Comparison of ENCODE assay signal across 13 cellular contexts in the genomic region with DNA sequence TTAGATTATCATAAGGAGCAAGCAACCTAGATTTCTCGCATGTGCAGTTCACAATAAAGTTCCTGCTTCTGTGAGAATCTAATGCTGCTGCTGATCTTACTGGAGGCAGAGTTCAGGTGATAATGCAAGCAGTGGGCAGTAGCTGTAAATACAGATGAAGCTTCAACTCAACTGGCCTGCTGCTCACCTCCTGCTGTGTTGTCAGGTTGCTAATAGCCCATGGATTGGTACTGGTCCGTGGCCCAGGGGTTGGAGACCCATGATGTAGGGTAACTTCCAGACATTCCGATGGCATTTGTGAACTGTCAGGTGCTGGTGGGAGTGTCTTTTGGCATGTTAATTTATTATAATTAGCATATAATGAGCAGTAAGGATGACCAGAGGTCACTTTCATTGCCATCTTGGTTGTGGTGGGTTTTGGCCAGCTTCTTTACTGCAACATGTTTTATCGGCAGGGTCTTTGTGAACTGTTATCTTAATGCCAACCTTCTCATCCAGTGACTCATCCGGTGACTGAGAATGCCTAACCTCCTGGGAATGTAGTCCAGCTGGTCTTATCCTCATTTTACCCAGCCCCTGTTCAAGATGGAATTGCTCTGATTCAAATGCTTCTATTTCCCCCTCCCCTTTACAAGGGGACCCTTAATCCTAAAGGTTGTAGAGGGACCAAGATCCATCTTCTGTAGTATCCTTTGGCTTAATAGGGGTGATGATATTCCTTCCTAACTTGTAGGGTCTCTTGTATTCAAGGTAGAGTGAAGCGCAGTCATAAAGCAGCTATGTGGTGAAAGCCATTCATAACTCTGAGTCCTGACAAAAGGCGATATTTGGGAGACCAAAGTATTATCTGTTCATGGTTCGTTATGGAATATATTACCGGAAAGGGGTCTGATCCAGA.
DNase-seq lines count a peak whose midpoint lies in the region; ATAC-seq and TF ChIP-seq lines count a peak whose summit lies in the region.
"Had no signal": no experiment of that assay in that cellular context is flagged by ENCODE, and none has a peak within 500 bp of the region (broad histone marks: within the 10 kb centered on the region; RNA-seq: fewer than 3 reads in every experiment).

No MANE protein-coding gene starts in this region.

- CTCF ChIA-PET in activated naive CD4-positive, alpha-beta T cell treated with anti-CD3 and anti-CD28 coated beads for 36 hours (lab: Charles Lee): no interaction called here

- H3K4me3 Mint-ChIP-seq in osteocyte (ENCODE audit: unreplicated experiment): no peak overlapping the region
- no peak overlapping the region for H3K4me3 Mint-ChIP-seq in activated naive CD4-positive, alpha-beta T cell treated with anti-CD3 and anti-CD28 coated beads for 36 hours
- H3K4me3 Mint-ChIP-seq in progenitor cell of endocrine pancreas (ENCODE audit: low read depth): no peak overlapping the region

- H3K9me3 Mint-ChIP-seq in osteocyte (ENCODE audit: unreplicated experiment) (peaks cover 17% of the 10 kb centered on the region), progenitor cell of endocrine pancreas (ENCODE audit: low read depth) (peaks cover 18% of the 10 kb centered on the region)
- no peaks in the 10 kb centered on the region for H3K9me3 Mint-ChIP-seq in activated naive CD4-positive, alpha-beta T cell treated with anti-CD3 and anti-CD28 coated beads for 36 hours

- H3K36me3 Mint-ChIP-seq in osteocyte (ENCODE audit: unreplicated experiment) (peaks cover 26% of the 10 kb centered on the region), progenitor cell of endocrine pancreas (ENCODE audit: insufficient read depth) (peaks cover 37% of the 10 kb centered on the region)
- H3K36me3 Mint-ChIP-seq in activated naive CD4-positive, alpha-beta T cell treated with anti-CD3 and anti-CD28 coated beads for 36 hours (ENCODE audit: low read depth): peaks cover 15% of the 10 kb centered on the region

- no peak for TF ChIP-seq CTCF in osteocyte (IDR thresholded peaks at IDR 0.05)
- TF ChIP-seq CTCF in progenitor cell of endocrine pancreas (IDR thresholded peaks at IDR 0.05; ENCODE audit: unreplicated experiment): no peak

- H3K4me1 Mint-ChIP-seq in osteocyte (ENCODE audit: unreplicated experiment) (peaks cover 40% of the 10 kb centered on the region), progenitor cell of endocrine pancreas (ENCODE audit: low read depth) (peaks cover 13% of the 10 kb centered on the region)
- H3K4me1 Mint-ChIP-seq in activated naive CD4-positive, alpha-beta T cell treated with anti-CD3 and anti-CD28 coated beads for 36 hours (ENCODE audit: low read depth): peaks cover 9% of the 10 kb centered on the region

- H3K27ac Mint-ChIP-seq in osteocyte (ENCODE audit: unreplicated experiment): peak overlapping the region; percentile 66
- no peak overlapping the region for H3K27ac Mint-ChIP-seq in activated naive CD4-positive, alpha-beta T cell treated with anti-CD3 and anti-CD28 coated beads for 36 hours
- H3K27ac Mint-ChIP-seq in progenitor cell of endocrine pancreas: no peak overlapping the region

- intact Hi-C loops in activated naive CD4-positive, alpha-beta T cell treated with anti-CD3 and anti-CD28 coated beads for 36 hours (cut with micrococcal nuclease): no loop called here
- intact Hi-C loops in Right ventricle myocardium superior (cut with DNase I): no loop called here

- peak overlapping the region; percentile 78 for H3K27ac ChIP-seq in epithelial cell of prostate
- H3K27ac ChIP-seq: neutrophil, transverse colon had no signal

- no peak for ATAC-seq in HG03342 (IDR thresholded peaks at IDR 0.05; ENCODE audit: unreplicated experiment)
- ATAC-seq in Right ventricle myocardium superior (ENCODE audit: poor library complexity): no peak

- no peaks in the 10 kb centered on the region for H3K27me3 Mint-ChIP-seq in osteocyte (ENCODE audit: unreplicated experiment)
- H3K27me3 Mint-ChIP-seq in activated naive CD4-positive, alpha-beta T cell treated with anti-CD3 and anti-CD28 coated beads for 36 hours (ENCODE audit: low read depth): no peaks in the 10 kb centered on the region
- no peaks in the 10 kb centered on the region for H3K27me3 Mint-ChIP-seq in progenitor cell of endocrine pancreas

- DNase-seq in H4 (ENCODE audit: low spot score) (peak; percentile 23), RKO (ENCODE audit: low spot score) (peak; percentile 75), epithelial cell of prostate (ENCODE audit: low read depth, low spot score) (peak; percentile 33), osteocyte (ENCODE audit: extremely low spot score, unreplicated experiment) (no peak), progenitor cell of endocrine pancreas (ENCODE audit: low spot score, unreplicated experiment) (no peak), Right ventricle myocardium superior (no peak)
- DNase-seq in activated naive CD4-positive, alpha-beta T cell treated with anti-CD3 and anti-CD28 coated beads for 36 hours: no peak
- DNase-seq: activated CD4-positive, CD25-positive, alpha-beta regulatory T cell; DMS153; NCI-H2029 treated with DMSO at 0.1 percent for 48 hours; transverse colon had no signal

Comparison
In these comparisons a context has a peak if more than half of its experiments do, and no peak if none do; other contexts are left out.
1. DNase-seq: peak in H4 (single experiment), RKO (single experiment) and epithelial cell of prostate (single experiment); none in osteocyte (single experiment), activated naive CD4-positive, alpha-beta T cell treated with anti-CD3 and anti-CD28 coated beads for 36 hours (single experiment), progenitor cell of endocrine pancreas (single experiment) and Right ventricle myocardium superior (single experiment).